Comparison of ENCODE assay signal across 6 cellular contexts in the genomic region with DNA sequence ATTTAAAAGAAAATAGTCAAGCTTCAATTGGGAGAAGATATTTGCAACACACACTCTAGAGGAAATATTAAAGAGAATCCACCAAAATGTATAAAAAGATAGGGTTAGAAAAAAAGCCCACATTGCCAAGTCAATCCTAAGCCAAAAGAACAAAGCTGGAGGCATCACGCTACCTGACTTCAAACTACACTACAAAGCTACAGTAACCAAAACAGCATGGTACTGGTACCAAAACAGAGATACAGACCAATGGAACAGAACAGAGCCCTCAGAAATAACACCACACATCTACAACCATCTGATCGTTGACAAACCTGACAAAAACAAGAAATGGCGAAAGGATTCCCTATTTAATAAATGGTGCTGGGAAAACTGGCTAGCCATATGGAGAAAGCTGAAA. TPM values are rescaled to one million over a fixed set of nuclear protein-coding genes. Genes with fewer than 3 reads are reported as not detected.
A peak's percentile ranks its signal among the peaks of the same experiment; 100 is the strongest.
DNase-seq lines count a peak whose midpoint lies in the region; ATAC-seq, FAIRE-seq and TF ChIP-seq lines count a peak whose summit lies in the region.
"Not testable (repeated sequence)": the region's sequence is repeated elsewhere in the genome, so short reads cannot be mapped to it uniquely, and the experiment has no call there.
"Had no signal": no experiment of that assay in that cellular context is flagged by ENCODE, and none has a peak within 500 bp of the region (broad histone marks: within the 10 kb centered on the region; RNA-seq: fewer than 3 reads in every experiment).

No MANE protein-coding gene starts in this region.

- H3K4me2 ChIP-seq in K562 (ENCODE audit: insufficient read depth, low read length) = not testable (repeated sequence)

- in situ Hi-C loops in K562 (cut with MboI) = not testable (repeated sequence)

- not testable (repeated sequence) for DNase-seq in K562 (ENCODE audit: extremely low read depth in 1 of 4, low spot score in 3 of 4)

- TF ChIP-seq POLR2A in K562 (conservative IDR thresholded peaks at IDR 0.05) = not testable (repeated sequence)

- H3K9ac ChIP-seq in K562 (ENCODE audit: insufficient read depth in 1 of 2, low read depth in 2 of 2, low read length in 2 of 2) = not testable (repeated sequence)

- H3K36me3 ChIP-seq in HEK293 (ENCODE audit: control insufficient read depth in 2 of 2, insufficient read depth in 1 of 2, low read length in 2 of 2); K562 (ENCODE audit: control insufficient read depth, insufficient read depth, low read length): not testable (repeated sequence)

- ATAC-seq in K562 = not testable (repeated sequence)

- not testable (repeated sequence) for TF ChIP-seq EP300 in K562 (IDR thresholded peaks at IDR 0.05; ENCODE audit: low read length)

- intact Hi-C loops in K562 (cut with micrococcal nuclease) = not testable (repeated sequence)

- not testable (repeated sequence) for FAIRE-seq in K562 (lab: Jason Lieb, UNC)

- H3K4me3 ChIP-seq in HEK293 (ENCODE audit: low read depth, low read length); K562: not testable (repeated sequence)

- not testable (repeated sequence) for H3K27me3 ChIP-seq in K562 (ENCODE audit: control insufficient read depth in 2 of 2, insufficient read depth in 2 of 2, low read length in 2 of 2)

- H3K4me1 ChIP-seq in HEK293 (ENCODE audit: control insufficient read depth, insufficient read depth, low read length) = not testable (repeated sequence)
- H3K4me1 ChIP-seq in K562 (replicated peaks in 1 of 2; ENCODE audit: control insufficient read depth in 2 of 2, insufficient read depth in 2 of 2, low read length in 2 of 2) = peaks cover 0 to 17% of the 10 kb centered on the region in 2 experiments; a peak in 2 of 5 replicates

- not testable (repeated sequence) for H3K9me1 ChIP-seq in K562 (ENCODE audit: control insufficient read depth, insufficient read depth, low read length)

- CTCF ChIA-PET in HEK293 (lab: Yijun Ruan, JAX) = not testable (repeated sequence)
- CTCF ChIA-PET in K562 (lab: Yijun Ruan, JAX; ENCODE audit: low intra/inter-chr PET ratio) = interaction anchor here (0.6 kb wide), 1 partner anchor 434 kb away, joined by 5 read pairs; no protein-coding TSS in a partner anchor

- H3K9me3 ChIP-seq in HEK293 (ENCODE audit: control insufficient read depth, insufficient read depth, low read depth, low read length); K562 (replicated peaks; ENCODE audit: control insufficient read depth, insufficient read depth, low read depth, low read length): not testable (repeated sequence)

- H4K20me1 ChIP-seq in K562 (replicated peaks; ENCODE audit: control insufficient read depth, insufficient read depth, low read length) = not testable (repeated sequence)

- BruUV-seq in K562 (replicated peaks; lab: Mats Ljungman, UMichigan) = not testable (repeated sequence)

- not testable (repeated sequence) for H3K79me2 ChIP-seq in K562 (ENCODE audit: control insufficient read depth, insufficient read depth, low read length)

- not testable (repeated sequence) for TF ChIP-seq RAD21 in K562 (CRISPR knock-in tag; conservative IDR thresholded peaks at IDR 0.05 in 1 of 2, IDR thresholded peaks at IDR 0.05 in 1 of 2)

- H3K27ac ChIP-seq in HEK293 (ENCODE audit: extremely low read depth, low read depth, low read length); K562 (ENCODE audit: extremely low read depth, low read depth, low read length): not testable (repeated sequence)

- POLR2A ChIA-PET in HEK293 (lab: Yijun Ruan, JAX) = not testable (repeated sequence)
- POLR2A ChIA-PET in K562 (lab: Yijun Ruan, JAX) = interaction anchor here (0.7 to 1.4 kb wide), 3 partner anchors 11 to 14 kb away, joined by 3 read pairs; a partner anchor contains a TSS

- not testable (repeated sequence) for H2AFZ ChIP-seq in K562 (ENCODE audit: low read depth, low read length)

- not testable (repeated sequence) for TF ChIP-seq CTCF in HEK293 (tag by site-specific recombination; IDR thresholded peaks at IDR 0.05); K562 (IDR thresholded peaks at IDR 0.05 in 2 of 3, conservative IDR thresholded peaks at IDR 0.05 in 1 of 3; ENCODE audit: insufficient read depth in 2 of 3, low read depth in 1 of 3, low read length in 3 of 3)

- WGBS in K562 (ENCODE audit: insufficient coverage, low coverage, missing lambda C conversion rate) = no CpG with 5 or more reads among the region's 3 CpGs

TF ChIP-seq in HEK293, 187 proteins besides CTCF, POLR2A, EP300 and RAD21 (continues in another document):
- TF ChIP-seq, protein P1, sequence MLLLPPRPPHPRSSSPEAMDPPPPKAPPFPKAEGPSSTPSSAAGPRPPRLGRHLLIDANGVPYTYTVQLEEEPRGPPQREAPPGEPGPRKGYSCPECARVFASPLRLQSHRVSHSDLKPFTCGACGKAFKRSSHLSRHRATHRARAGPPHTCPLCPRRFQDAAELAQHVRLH (tag by site-specific recombination; IDR thresholded peaks at IDR 0.05) = 0 out of 2 replicates have a peak, but pooled peaks have one; percentile 18

TF ChIP-seq in K562, 482 proteins besides CTCF, POLR2A, EP300 and RAD21:
- peak; percentile 53; the same call in 1 of the 2 replicates for TF ChIP-seq BCOR (IDR thresholded peaks at IDR 0.05)

RNA-seq across cellular contexts. Expression of a gene that starts 13.7 kb away (rescaled TPM):
- total RNA-seq in K562 (2011; cell fraction: chromatin; rRNA removed; ENCODE audit: low replicate concordance) = 15.5 and 27.2 TPM in 2 replicates
- 14.7 and 15.3 TPM in 2 replicates for total RNA-seq in K562 (2011; cell fraction: nucleolus; rRNA removed)
- 23.0 and 24.2 TPM in 2 replicates for total RNA-seq in K562 (2011; cell fraction: nucleoplasm; rRNA removed)
- total RNA-seq in K562 (2014; rRNA removed) (147 and 234 TPM in 2 replicates), K562 (2014; rRNA removed; fragmentation: Illumina TruSeq; extraction: Trizol) (151 and 173 TPM in 2 replicates), K562 (2015; rRNA removed; fragmentation: Illumina TruSeq; extraction: Trizol) (163 and 171 TPM in 2 replicates), K562 (2021) (257 and 270 TPM in 2 replicates)
- polyA plus RNA-seq in K562 (2011; rRNA removed) (123 and 143 TPM in 2 replicates), K562 (2014; fragmentation: Illumina TruSeq; extraction: Trizol) (185 and 221 TPM in 2 replicates), K562 (2014; fragmentation: Nextera tagmentation; extraction: Ambion mirVana) (10 to 100 TPM; 46.0 to 59.9 TPM), K562 (2014; rRNA removed) (251 and 255 TPM in 2 replicates)
- polyA plus RNA-seq in K562 (2011; cell fraction: cytosol; rRNA removed) = 93.5 and 146 TPM in 2 replicates
- 74.4 and 83.5 TPM in 2 replicates for polyA plus RNA-seq in K562 (2011; cell fraction: nucleus; rRNA removed)
- 285 and 344 TPM in 2 replicates for polyA plus RNA-seq in K562 (2012)
- 49.7 and 58.2 TPM in 2 replicates for polyA minus RNA-seq in K562 (2011; rRNA and poly(A)+ RNA removed)
- 37.6 and 63.5 TPM in 2 replicates for polyA minus RNA-seq in K562 (2011; cell fraction: cytosol; rRNA and poly(A)+ RNA removed)
- 13.9 and 29.2 TPM in 2 replicates for polyA minus RNA-seq in K562 (2011; cell fraction: nucleus; rRNA and poly(A)+ RNA removed)

RNA-seq across cellular contexts. Expression of a gene that starts 39.5 kb away (rescaled TPM):
- 1.7 TPM in 1 of 2 replicates, not detected in the other for total RNA-seq in K562 (2011; cell fraction: chromatin; rRNA removed; ENCODE audit: low replicate concordance)
- total RNA-seq in K562 (2011; cell fraction: nucleolus; rRNA removed) = 0.33 and 0.53 TPM in 2 replicates
- total RNA-seq in K562 (2011; cell fraction: nucleoplasm; rRNA removed) = 0.81 TPM in 1 of 2 replicates, not detected in the other
- 5.8 and 7.5 TPM in 2 replicates for total RNA-seq in K562 (2014; rRNA removed)
- total RNA-seq in K562 (2014; rRNA removed; fragmentation: Illumina TruSeq; extraction: Trizol) = 7.4 and 13.7 TPM in 2 replicates
- total RNA-seq in K562 (2015; rRNA removed; fragmentation: Illumina TruSeq; extraction: Trizol) = 7.2 and 7.5 TPM in 2 replicates
- total RNA-seq in K562 (2021) = 13.2 and 16.8 TPM in 2 replicates
- polyA plus RNA-seq in K562 (2011; rRNA removed) = 2.7 and 4.1 TPM in 2 replicates
- polyA plus RNA-seq in K562 (2011; cell fraction: cytosol; rRNA removed) = 0.55 and 3.2 TPM in 2 replicates
- polyA plus RNA-seq in K562 (2011; cell fraction: nucleus; rRNA removed) = 0.30 and 1.6 TPM in 2 replicates
- polyA plus RNA-seq in K562 (2012) = 11.5 and 304 TPM in 2 replicates
- polyA plus RNA-seq in K562 (2014; fragmentation: Illumina TruSeq; extraction: Trizol) = 6.9 and 7.4 TPM in 2 replicates
- polyA plus RNA-seq in K562 (2014; fragmentation: Nextera tagmentation; extraction: Ambion mirVana) = 10 to 100 TPM; 21.0 to 23.8 TPM
- 5.5 and 5.7 TPM in 2 replicates for polyA plus RNA-seq in K562 (2014; rRNA removed)
- 0.15 and 0.25 TPM in 2 replicates for polyA minus RNA-seq in K562 (2011; rRNA and poly(A)+ RNA removed)
- polyA minus RNA-seq in K562 (2011; cell fraction: cytosol; rRNA and poly(A)+ RNA removed) = 4.8 and 23.3 TPM in 2 replicates
- 4.7 and 6.1 TPM in 2 replicates for polyA minus RNA-seq in K562 (2011; cell fraction: nucleus; rRNA and poly(A)+ RNA removed)
- total RNA-seq: A172; B cell; CD4-positive, CD25-positive, alpha-beta regulatory T cell; Daoy had no signal

RNA-seq across cellular contexts. Expression of a gene that starts 55.5 kb away (rescaled TPM):
- 23.4 and 45.9 TPM in 2 replicates for total RNA-seq in K562 (2011; cell fraction: chromatin; rRNA removed; ENCODE audit: low replicate concordance)
- total RNA-seq in K562 (2011; cell fraction: nucleolus; rRNA removed) = 16.5 and 18.4 TPM in 2 replicates
- total RNA-seq in K562 (2011; cell fraction: nucleoplasm; rRNA removed) = 26.7 and 33.1 TPM in 2 replicates
- total RNA-seq in K562 (2014; rRNA removed) (74.2 and 78.8 TPM in 2 replicates), K562 (2014; rRNA removed; fragmentation: Illumina TruSeq; extraction: Trizol) (85.7 and 86.2 TPM in 2 replicates), K562 (2015; rRNA removed; fragmentation: Illumina TruSeq; extraction: Trizol) (83.3 and 90.6 TPM in 2 replicates), K562 (2021) (51.3 and 53.6 TPM in 2 replicates)
- polyA plus RNA-seq in K562 (2011; rRNA removed) (59.5 and 83.8 TPM in 2 replicates), K562 (2014; fragmentation: Illumina TruSeq; extraction: Trizol) (74.8 and 87.6 TPM in 2 replicates), K562 (2014; fragmentation: Nextera tagmentation; extraction: Ambion mirVana) (10 to 100 TPM; 37.6 to 48.1 TPM), K562 (2014; rRNA removed) (104 and 111 TPM in 2 replicates)
- polyA plus RNA-seq in K562 (2011; cell fraction: cytosol; rRNA removed) = 19.4 and 37.0 TPM in 2 replicates
- 37.8 and 48.5 TPM in 2 replicates for polyA plus RNA-seq in K562 (2011; cell fraction: nucleus; rRNA removed)
- polyA plus RNA-seq in K562 (2012) = 49.1 and 74.0 TPM in 2 replicates
- 46.9 and 49.6 TPM in 2 replicates for polyA minus RNA-seq in K562 (2011; rRNA and poly(A)+ RNA removed)
- polyA minus RNA-seq in K562 (2011; cell fraction: cytosol; rRNA and poly(A)+ RNA removed) = 10.4 and 17.8 TPM in 2 replicates
- 13.7 and 31.7 TPM in 2 replicates for polyA minus RNA-seq in K562 (2011; cell fraction: nucleus; rRNA and poly(A)+ RNA removed)
